In the genomic region with DNA sequence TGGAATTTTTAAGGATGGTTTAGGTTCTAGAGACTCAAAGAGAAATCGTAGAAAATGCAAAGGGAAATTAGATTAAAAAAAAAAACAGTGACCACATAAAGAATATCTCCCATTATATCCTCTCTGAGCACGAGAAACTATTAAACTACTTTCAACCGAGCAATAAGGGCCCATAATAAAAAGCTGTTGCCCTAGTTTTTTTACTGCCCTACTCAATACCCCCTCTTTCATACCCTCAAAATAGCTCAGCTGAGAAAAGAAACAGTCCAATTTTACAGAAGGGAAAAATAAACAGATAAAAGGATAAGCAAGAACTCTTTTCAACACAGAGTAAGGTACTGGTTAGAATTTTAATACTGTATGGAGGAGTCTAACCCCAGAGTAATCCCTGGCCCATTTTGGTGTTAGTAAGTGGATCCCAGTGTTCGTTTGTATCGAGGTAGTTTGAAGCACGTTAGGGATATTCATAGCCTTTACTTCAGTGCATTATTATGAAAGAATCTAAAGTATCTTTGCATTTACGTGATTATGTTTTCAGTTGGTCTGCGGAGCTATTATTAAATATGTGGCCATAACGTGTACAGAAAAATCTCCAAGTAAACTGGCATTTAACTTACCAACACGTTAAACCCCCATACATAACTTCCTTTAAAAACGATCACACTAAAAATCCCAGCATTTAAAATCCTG, we compare ENCODE assay signal across 8 cellular contexts. TPM values are rescaled to one million over a fixed set of nuclear protein-coding genes. Genes with fewer than 3 reads are reported as not detected.
A peak's percentile ranks its signal among the peaks of the same experiment; 100 is the strongest.
DNase-seq lines count a peak whose midpoint lies in the region; ATAC-seq and TF ChIP-seq lines count a peak whose summit lies in the region.
"Had no signal": no experiment of that assay in that cellular context is flagged by ENCODE, and none has a peak within 500 bp of the region (broad histone marks: within the 10 kb centered on the region; RNA-seq: fewer than 3 reads in every experiment).

No MANE protein-coding gene starts in this region.

- DNase-seq in HFF-Myc (ENCODE audit: extremely low read depth, low read depth) (no peak), glutamatergic neuron (no peak), middle frontal gyrus (ENCODE audit: extremely low spot score, low spot score) (no peak), NCI-H2171 (lab: John Stamatoyannopoulos, UW) (no peak), GM10266 (ENCODE audit: extremely low spot score) (no peak)
- no peak for DNase-seq in stimulated activated effector memory CD8-positive, alpha-beta T cell treated with anti-CD3 and anti-CD28 coated beads, Interleukin-12 subunit alpha, Interleukin-12 subunit beta, amount 100 ng/mL, for 72 hours (ENCODE audit: low spot score in 2 of 2)

- H3K9me3 Mint-ChIP-seq in glutamatergic neuron (ENCODE audit: unreplicated experiment) = peaks cover 11% of the 10 kb centered on the region
- H3K9me3 Mint-ChIP-seq in stimulated activated effector memory CD8-positive, alpha-beta T cell treated with anti-CD3 and anti-CD28 coated beads, Interleukin-12 subunit alpha, Interleukin-12 subunit beta, amount 100 ng/mL, for 72 hours = no peaks in the 10 kb centered on the region

- peaks cover 14% of the 10 kb centered on the region for H3K4me1 Mint-ChIP-seq in glutamatergic neuron (ENCODE audit: low read depth, unreplicated experiment)
- peaks cover 13% of the 10 kb centered on the region for H3K4me1 Mint-ChIP-seq in stimulated activated effector memory CD8-positive, alpha-beta T cell treated with anti-CD3 and anti-CD28 coated beads, Interleukin-12 subunit alpha, Interleukin-12 subunit beta, amount 100 ng/mL, for 72 hours

- ATAC-seq in stimulated activated effector memory CD8-positive, alpha-beta T cell treated with anti-CD3 and anti-CD28 coated beads, Interleukin-12 subunit alpha, Interleukin-12 subunit beta, amount 100 ng/mL, for 72 hours = no peak

- H3K4me3 ChIP-seq in HFF-Myc (replicated peaks; ENCODE audit: low read depth, low read length) = peak overlapping the region; percentile 98

- H3K36me3 Mint-ChIP-seq in glutamatergic neuron (ENCODE audit: unreplicated experiment) = no peaks in the 10 kb centered on the region
- no peaks in the 10 kb centered on the region for H3K36me3 Mint-ChIP-seq in stimulated activated effector memory CD8-positive, alpha-beta T cell treated with anti-CD3 and anti-CD28 coated beads, Interleukin-12 subunit alpha, Interleukin-12 subunit beta, amount 100 ng/mL, for 72 hours

- peak overlapping the region; percentile 86 for H3K4me3 Mint-ChIP-seq in glutamatergic neuron (ENCODE audit: unreplicated experiment)
- H3K4me3 Mint-ChIP-seq in stimulated activated effector memory CD8-positive, alpha-beta T cell treated with anti-CD3 and anti-CD28 coated beads, Interleukin-12 subunit alpha, Interleukin-12 subunit beta, amount 100 ng/mL, for 72 hours = peak overlapping the region; percentile 73

- H3K27ac ChIP-seq in VCaP = peak overlapping the region; percentile 96
- H3K27ac ChIP-seq: neutrophil had no signal

- TF ChIP-seq CTCF in HFF-Myc (IDR thresholded peaks at IDR 0.05; ENCODE audit: low read depth, low read length, missing control alignments) (no peak), VCaP (conservative IDR thresholded peaks at IDR 0.05) (no peak), glutamatergic neuron (IDR thresholded peaks at IDR 0.05; ENCODE audit: partially characterized antibody, unreplicated experiment) (no peak), GM10266 (IDR thresholded peaks at IDR 0.05; ENCODE audit: control insufficient read depth, insufficient read depth, low read depth, missing control alignments) (no peak)

- H3K27ac Mint-ChIP-seq in glutamatergic neuron (ENCODE audit: unreplicated experiment) = peak overlapping the region; percentile 90
- H3K27ac Mint-ChIP-seq in stimulated activated effector memory CD8-positive, alpha-beta T cell treated with anti-CD3 and anti-CD28 coated beads, Interleukin-12 subunit alpha, Interleukin-12 subunit beta, amount 100 ng/mL, for 72 hours = no peak overlapping the region

- peaks cover 16% of the 10 kb centered on the region for H3K27me3 Mint-ChIP-seq in glutamatergic neuron (ENCODE audit: unreplicated experiment)

RNA-seq across cellular contexts. Expression of gene RHOBTB3, which starts 1.0 kb away (rescaled TPM):
- 39.0 TPM for total RNA-seq in glutamatergic neuron (ENCODE audit: unreplicated experiment)

RNA-seq across cellular contexts. Expression of gene SPATA9, which starts 47.4 kb away (rescaled TPM):
- total RNA-seq in glutamatergic neuron (ENCODE audit: unreplicated experiment) = not detected
